Comparison of ENCODE assay signal across 14 cellular contexts in the genomic region with DNA sequence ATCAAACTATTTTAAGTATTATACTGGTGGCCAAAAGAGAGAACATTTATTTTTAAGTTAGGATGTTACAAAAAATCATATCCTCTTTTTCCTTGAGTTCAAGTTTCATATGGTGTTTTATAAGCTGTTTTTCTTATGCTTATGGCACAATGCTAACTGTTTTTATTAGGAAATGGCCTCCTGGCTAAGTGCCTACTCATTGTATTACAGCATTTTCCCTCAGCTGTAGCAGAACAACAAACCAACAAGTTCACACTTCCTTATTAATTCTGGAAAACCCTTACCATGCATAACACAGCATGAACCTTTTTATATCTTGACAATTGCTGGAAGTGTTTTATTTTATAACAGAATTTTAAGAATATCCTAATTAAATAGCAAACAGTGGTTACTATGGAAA.
DNase-seq lines count a peak whose midpoint lies in the region; ATAC-seq and TF ChIP-seq lines count a peak whose summit lies in the region.
"Had no signal": no experiment of that assay in that cellular context is flagged by ENCODE, and none has a peak within 500 bp of the region (broad histone marks: within the 10 kb centered on the region; RNA-seq: fewer than 3 reads in every experiment).

No MANE protein-coding gene starts in this region.

- H3K27ac Mint-ChIP-seq in CD14-positive monocyte: peak overlapping the region; percentile 82 to 94 (median 89)
- H3K27ac Mint-ChIP-seq: activated naive CD8-positive, alpha-beta T cell treated with anti-CD3 and anti-CD28 coated beads, Interleukin-2, amount 50 U/mL, for 24 hours had no signal

- peak; percentile 35 to 92 (median 77) for ATAC-seq in heart left ventricle
- no peak for ATAC-seq in GM21423 (IDR thresholded peaks at IDR 0.05; ENCODE audit: unreplicated experiment)
- no peak for ATAC-seq in GM18519 (IDR thresholded peaks at IDR 0.05; ENCODE audit: low FRiP score, unreplicated experiment)
- ATAC-seq: activated naive CD8-positive, alpha-beta T cell treated with anti-CD3 and anti-CD28 coated beads, Interleukin-2, amount 50 U/mL, for 24 hours had no signal

- peaks cover 0 to 3% (median 2%) of the 10 kb centered on the region in 7 donors for H3K9me3 Mint-ChIP-seq in CD14-positive monocyte
- H3K9me3 Mint-ChIP-seq: activated naive CD8-positive, alpha-beta T cell treated with anti-CD3 and anti-CD28 coated beads, Interleukin-2, amount 50 U/mL, for 24 hours had no signal

- peak overlapping the region in 2 of 12 donors; percentile 1 to 6 for H3K4me3 ChIP-seq in heart left ventricle
- H3K4me3 ChIP-seq: dorsolateral prefrontal cortex, MG63 had no signal

- TF ChIP-seq CTCF in CD14-positive monocyte (IDR thresholded peaks at IDR 0.05): no peak
- no peak for TF ChIP-seq CTCF in heart left ventricle (IDR thresholded peaks at IDR 0.05)
- TF ChIP-seq CTCF in GM13977 (IDR thresholded peaks at IDR 0.05; ENCODE audit: extremely low read depth, insufficient read depth, missing control alignments): no peak

- H3K36me3 Mint-ChIP-seq in CD14-positive monocyte: peaks cover 0 to 2% of the 10 kb centered on the region in 2 donors

- no peaks in the 10 kb centered on the region for H3K9me3 ChIP-seq in heart left ventricle
- H3K9me3 ChIP-seq: MG63 had no signal

- H3K27me3 Mint-ChIP-seq in CD14-positive monocyte (ENCODE audit: low read depth in 3 of 3): no peaks in the 10 kb centered on the region

- H3K27me3 ChIP-seq in heart left ventricle: no peaks in the 10 kb centered on the region
- H3K27me3 ChIP-seq: dorsolateral prefrontal cortex, MG63 had no signal

- TF ChIP-seq POLR2A in heart left ventricle (IDR thresholded peaks at IDR 0.05): no peak

- no peak for DNase-seq in CD14-positive monocyte (ENCODE audit: low spot score)
- peak; percentile 34 for DNase-seq in amniotic epithelial cell (ENCODE audit: low read depth)
- peak in 2 of 5 donors; percentile 51 to 67 for DNase-seq in heart left ventricle
- peak; percentile 95 for DNase-seq in pulmonary artery endothelial cell (ENCODE audit: low read depth, low spot score)
- DNase-seq in GM13977 (ENCODE audit: low spot score): no peak
- DNase-seq in NCI-H1417 treated with DMSO at 0.1 percent for 48 hours (lab: John Stamatoyannopoulos, UW): no peak
- DNase-seq: activated naive CD8-positive, alpha-beta T cell treated with anti-CD3 and anti-CD28 coated beads, Interleukin-2, amount 50 U/mL, for 24 hours; dorsolateral prefrontal cortex; kidney glomerular epithelial cell; MG63; NCI-H2171 treated with DMSO at 0.1 percent for 48 hours; stimulated activated CD4-positive, alpha-beta T cell treated with anti-CD3 and anti-CD28 coated beads, Interleukin-15, amount 100 ng/mL, for 24 hours had no signal

- H3K27ac ChIP-seq in heart left ventricle: peak overlapping the region in 11 of 12 donors; percentile 10 to 79 (median 62)

- intact Hi-C loops in CD14-positive monocyte (cut with micrococcal nuclease) (no loop called here), heart left ventricle (cut with DNase I) (loop anchor here in 3 of 10 donors (5.0 to 10.0 kb wide), 2 partner anchors 48 to 165 kb away; partner anchors contain the start of gene GASK1B (in 2 of the 3))

- peak overlapping the region in 1 of 2 donors; percentile 17 for H3K4me3 Mint-ChIP-seq in CD14-positive monocyte
- H3K4me3 Mint-ChIP-seq: activated naive CD8-positive, alpha-beta T cell treated with anti-CD3 and anti-CD28 coated beads, Interleukin-2, amount 50 U/mL, for 24 hours had no signal

- H3K4me1 Mint-ChIP-seq in CD14-positive monocyte: peaks cover 69% of the 10 kb centered on the region
- H3K4me1 Mint-ChIP-seq: activated naive CD8-positive, alpha-beta T cell treated with anti-CD3 and anti-CD28 coated beads, Interleukin-2, amount 50 U/mL, for 24 hours had no signal

- H3K4me1 ChIP-seq in heart left ventricle: peaks cover 0 to 76% (median 38%) of the 10 kb centered on the region in 12 donors

- no peaks in the 10 kb centered on the region for H3K36me3 ChIP-seq in heart left ventricle
- H3K36me3 ChIP-seq: MG63 had no signal

- in situ Hi-C loops in GM13977 (cut with MboI; ENCODE audit: low pct_unique_long_range_greater_than_20kb, low sequenced_read_pairs, unreplicated experiment): no loop called here

Comparison
In these comparisons a context has a peak if more than half of its experiments do, and no peak if none do; other contexts are left out.
1. DNase-seq: peak in amniotic epithelial cell (single experiment) and pulmonary artery endothelial cell (single experiment); none in CD14-positive monocyte (single experiment), GM13977 (single experiment) and NCI-H1417 treated with DMSO at 0.1 percent for 48 hours (single experiment).
2. ATAC-seq: peak in heart left ventricle (4 of 4); none in GM21423 (single experiment) and GM18519 (single experiment).